17 cellular contexts compared by ENCODE assay signal in genomic region chr6:161410736-161411135, GRCh38.
DNase-seq lines count a peak whose midpoint lies in the region; ATAC-seq, FAIRE-seq and TF ChIP-seq lines count a peak whose summit lies in the region.
"Had no signal": no experiment of that assay in that cellular context is flagged by ENCODE, and none has a peak within 500 bp of the region (broad histone marks: within the 10 kb centered on the region; RNA-seq: fewer than 3 reads in every experiment).

No MANE protein-coding gene starts in this region.

- H3K27ac ChIP-seq in cardiac muscle cell: peak overlapping the region; percentile 54
- H3K27ac ChIP-seq in heart left ventricle: no peak overlapping the region
- H3K27ac ChIP-seq in neuronal stem cell (replicated peaks; ENCODE audit: low read length): no peak overlapping the region
- no peak overlapping the region for H3K27ac ChIP-seq in kidney (ENCODE audit: low read depth in 2 of 2, low read length in 2 of 2)
- H3K27ac ChIP-seq: BLaER1 treated with 17β-estradiol and CSF1 and Interleukin-3, amounts not matched to agents 10 nM and 100 nM; GM23248 had no signal

- FAIRE-seq in kidney (lab: Jason Lieb, UNC): no peak
- FAIRE-seq: G401.6, GM12891, HepG2 had no signal

- no peak overlapping the region for H4K8ac ChIP-seq in neuronal stem cell (ENCODE audit: low read depth, low read length)

- intact Hi-C loops in heart left ventricle (cut with DNase I): loop anchor here in 1 of 10 donors (10.0 kb wide), 1 partner anchor 284 kb away; no protein-coding TSS in a partner anchor
- intact Hi-C loops in kidney (cut with DNase I): no loop called here

- no peak overlapping the region for H3K4me3 ChIP-seq in cardiac muscle cell
- no peak overlapping the region for H3K4me3 ChIP-seq in heart left ventricle
- H3K4me3 ChIP-seq in epithelial cell of esophagus (ENCODE audit: low read length): no peak overlapping the region
- no peak overlapping the region for H3K4me3 ChIP-seq in neuronal stem cell (ENCODE audit: low read length in 2 of 2)
- no peak overlapping the region for H3K4me3 ChIP-seq in kidney (ENCODE audit: low read length in 2 of 2)
- H3K4me3 ChIP-seq: BLaER1 treated with 17β-estradiol and CSF1 and Interleukin-3, amounts not matched to agents 10 nM and 100 nM; GM23248; HAP-1 had no signal

- H4K91ac ChIP-seq in neuronal stem cell (ENCODE audit: low read depth, low read length, poor library complexity): no peak overlapping the region

- no peak overlapping the region for H3K23ac ChIP-seq in neuronal stem cell (ENCODE audit: low read depth, low read length, poor library complexity)

- H2AFZ ChIP-seq in neuronal stem cell (ENCODE audit: low read length): no peak overlapping the region
- H2AFZ ChIP-seq: GM23248 had no signal

- peaks cover 23% of the 10 kb centered on the region for H3K4me1 ChIP-seq in cardiac muscle cell (ENCODE audit: low read depth)
- peaks cover 0 to 14% (median 3%) of the 10 kb centered on the region in 12 donors for H3K4me1 ChIP-seq in heart left ventricle
- H3K4me1 ChIP-seq in neuronal stem cell (ENCODE audit: control insufficient read depth in 2 of 2, insufficient read depth in 1 of 2, low read depth in 1 of 2, low read length in 2 of 2): peaks cover 8 to 17% of the 10 kb centered on the region in 2 donors
- peaks cover 7 to 8% of the 10 kb centered on the region in 2 donors for H3K4me1 ChIP-seq in kidney (ENCODE audit: control insufficient read depth in 1 of 2, insufficient read depth in 1 of 2, low read depth in 1 of 2, low read length in 2 of 2)
- H3K4me1 ChIP-seq: HAP-1 had no signal

- H2AK5ac ChIP-seq in neuronal stem cell (ENCODE audit: low read depth, low read length): peak overlapping the region; percentile 41

- ATAC-seq in heart left ventricle (no peak), GM18868 (IDR thresholded peaks at IDR 0.05; ENCODE audit: unreplicated experiment) (no peak)
- ATAC-seq: CD8-positive, alpha-beta T cell had no signal

- H3K18ac ChIP-seq in neuronal stem cell (ENCODE audit: low read length): no peak overlapping the region

- no peak overlapping the region for H3K4ac ChIP-seq in neuronal stem cell (ENCODE audit: low read length)

- H2BK5ac ChIP-seq in neuronal stem cell (ENCODE audit: low read length): peak overlapping the region; percentile 15

- no peaks in the 10 kb centered on the region for H3K79me1 ChIP-seq in neuronal stem cell (ENCODE audit: low read depth, low read length)

- no peak overlapping the region for H2BK15ac ChIP-seq in neuronal stem cell (ENCODE audit: low read length)

- DNase-seq in cardiac muscle cell (ENCODE audit: low read depth in 1 of 2, low spot score in 1 of 2) (no peak), heart left ventricle (no peak), epithelial cell of esophagus (ENCODE audit: low read depth) (peak; percentile 63), neuronal stem cell (ENCODE audit: low spot score) (no peak), kidney glomerular epithelial cell (lab: John Stamatoyannopoulos, UW) (no peak), kidney (no peak), NCI-H345 treated with DMSO at 0.1 percent for 48 hours (lab: John Stamatoyannopoulos, UW; ENCODE audit: unreplicated experiment) (no peak)
- DNase-seq: 8988T; Calu3; CD8-positive, alpha-beta T cell had no signal

- 77 to 88% (median 82%) methylated on average over 6 of the region's 6 CpGs for WGBS in heart left ventricle, 4 donors
- no CpG with 5 or more reads among the region's 6 CpGs for WGBS in neuronal stem cell (ENCODE audit: extremely low coverage in 2 of 2, insufficient read length in 2 of 2, insufficient replicate concordance in 1 of 2), 2 donors

- TF ChIP-seq POLR2A in heart left ventricle (IDR thresholded peaks at IDR 0.05): no peak

- H3K9ac ChIP-seq in neuronal stem cell (ENCODE audit: low read depth, low read length, poor library complexity) (no peak overlapping the region), kidney (ENCODE audit: low read length in 2 of 2) (no peak overlapping the region)
- H3K9ac ChIP-seq: BLaER1 treated with 17β-estradiol and CSF1 and Interleukin-3, amounts not matched to agents 10 nM and 100 nM; GM23248 had no signal

- no peak overlapping the region for H2BK120ac ChIP-seq in neuronal stem cell (ENCODE audit: low read depth, low read length)

- H2BK12ac ChIP-seq in neuronal stem cell (ENCODE audit: low read length): no peak overlapping the region

- no peaks in the 10 kb centered on the region for H3K9me3 ChIP-seq in cardiac muscle cell (ENCODE audit: low read depth)
- H3K9me3 ChIP-seq in heart left ventricle: peaks cover 0 to 5% (median 0%) of the 10 kb centered on the region in 12 donors
- H3K9me3 ChIP-seq in neuronal stem cell (replicated peaks in 1 of 2; ENCODE audit: control insufficient read depth in 2 of 2, insufficient read depth in 1 of 2, low read depth in 1 of 2, low read length in 2 of 2): peaks cover 7 to 11% of the 10 kb centered on the region in 2 donors
- H3K9me3 ChIP-seq in kidney (ENCODE audit: control insufficient read depth in 1 of 2, low read length in 2 of 2): no peaks in the 10 kb centered on the region
- H3K9me3 ChIP-seq: HAP-1 had no signal

- H3K4me2 ChIP-seq in neuronal stem cell (ENCODE audit: insufficient read depth, low read length, poor library complexity, severe bottlenecking): no peak overlapping the region
- H3K4me2 ChIP-seq: BLaER1 treated with 17β-estradiol and CSF1 and Interleukin-3, amounts not matched to agents 10 nM and 100 nM had no signal

- no peak overlapping the region for H3K14ac ChIP-seq in neuronal stem cell (ENCODE audit: low read length)

- no peak for TF ChIP-seq CTCF in cardiac muscle cell (IDR thresholded peaks at IDR 0.05; ENCODE audit: low read depth, low read length)
- no peak for TF ChIP-seq CTCF in heart left ventricle (IDR thresholded peaks at IDR 0.05)
- TF ChIP-seq CTCF in epithelial cell of esophagus (IDR thresholded peaks at IDR 0.05; ENCODE audit: insufficient read depth, low read depth, low read length, missing control alignments): no peak
- TF ChIP-seq CTCF in kidney (IDR thresholded peaks at IDR 0.05; ENCODE audit: borderline replicate concordance, extremely low read depth, insufficient read depth): no peak

- H3K36me3 ChIP-seq in cardiac muscle cell (no peaks in the 10 kb centered on the region), heart left ventricle (no peaks in the 10 kb centered on the region), neuronal stem cell (replicated peaks in 1 of 2; ENCODE audit: control insufficient read depth in 2 of 2, insufficient read depth in 2 of 2, low read length in 2 of 2) (no peaks in the 10 kb centered on the region), kidney (ENCODE audit: control insufficient read depth in 1 of 2, insufficient read depth in 2 of 2, low read length in 2 of 2) (no peaks in the 10 kb centered on the region)
- H3K36me3 ChIP-seq: BLaER1 treated with 17β-estradiol and CSF1 and Interleukin-3, amounts not matched to agents 10 nM and 100 nM; HAP-1 had no signal

- H3K27me3 ChIP-seq in cardiac muscle cell (no peaks in the 10 kb centered on the region), heart left ventricle (no peaks in the 10 kb centered on the region), neuronal stem cell (ENCODE audit: control insufficient read depth in 3 of 3, insufficient read depth in 3 of 3, low read depth in 1 of 3, low read length in 3 of 3) (no peaks in the 10 kb centered on the region)
- H3K27me3 ChIP-seq: BLaER1 treated with 17β-estradiol and CSF1 and Interleukin-3, amounts not matched to agents 10 nM and 100 nM had no signal
